ENCODE assay signal across 28 cellular contexts in genomic region chr5:154538492-154538891, GRCh38.
"Had no signal": no experiment of that assay in that cellular context is flagged by ENCODE, and none has a peak within 500 bp of the region (broad histone marks: within the 10 kb centered on the region; RNA-seq: fewer than 3 reads in every experiment).

No MANE protein-coding gene starts in this region.

- ATAC-seq: mucosa of descending colon; naive thymus-derived CD4-positive, alpha-beta T cell; pancreas; right lobe of liver had no signal

- H3K4me1 ChIP-seq: left ventricle myocardium inferior, pancreas, prostate gland, right lobe of liver, suprapubic skin, tibial artery, uterus had no signal

- H3K27ac ChIP-seq: left ventricle myocardium inferior, pancreas, prostate gland, right lobe of liver, suprapubic skin, thoracic aorta, tibial artery, uterus had no signal

- H3K4me3 ChIP-seq: left ventricle myocardium inferior, lung, mucosa of descending colon, pancreas, prostate gland, right lobe of liver, smooth muscle cell, suprapubic skin, thoracic aorta, tibial artery, uterus had no signal

- H3K9me3 ChIP-seq: left ventricle myocardium inferior, mucosa of descending colon, pancreas, prostate gland, right lobe of liver, suprapubic skin, thoracic aorta, tibial artery, uterus had no signal

- H3K27me3 ChIP-seq: pancreas, right lobe of liver, uterus had no signal

- H3K4me1 Mint-ChIP-seq: immature natural killer cell; naive thymus-derived CD4-positive, alpha-beta T cell had no signal

- H3K9me3 Mint-ChIP-seq: immature natural killer cell; nephron; neural crest cell; stimulated activated naive CD8-positive, alpha-beta T cell treated with anti-CD3 and anti-CD28 coated beads, Interleukin-15, Interleukin-2, amounts not matched to agents 100 ng/mL and 50 ng/mL, for 24 hours; type B pancreatic cell had no signal

- H3K4me3 Mint-ChIP-seq: immature natural killer cell; naive thymus-derived CD4-positive, alpha-beta T cell; nephron; neural crest cell; stimulated activated naive CD8-positive, alpha-beta T cell treated with anti-CD3 and anti-CD28 coated beads, Interleukin-15, Interleukin-2, amounts not matched to agents 100 ng/mL and 50 ng/mL, for 24 hours; type B pancreatic cell had no signal

- H3K27ac Mint-ChIP-seq: immature natural killer cell; naive thymus-derived CD4-positive, alpha-beta T cell; nephron; stimulated activated naive CD8-positive, alpha-beta T cell treated with anti-CD3 and anti-CD28 coated beads, Interleukin-15, Interleukin-2, amounts not matched to agents 100 ng/mL and 50 ng/mL, for 24 hours; type B pancreatic cell had no signal

- H3K36me3 ChIP-seq: left ventricle myocardium inferior, pancreas, prostate gland, right lobe of liver, suprapubic skin, thoracic aorta, tibial artery, uterus had no signal

- H3K36me3 Mint-ChIP-seq: immature natural killer cell; naive thymus-derived CD4-positive, alpha-beta T cell; type B pancreatic cell had no signal

- DNase-seq: head of caudate nucleus; hypothalamus; immature natural killer cell; left ventricle myocardium inferior; mesendoderm; midbrain; mucosa of descending colon; naive thymus-derived CD4-positive, alpha-beta T cell; nucleus accumbens; pancreas; posterior cingulate gyrus; right lobe of liver; stimulated activated CD4-positive, alpha-beta T cell treated with anti-CD3 and anti-CD28 coated beads, Interleukin-1b, Interleukin-23, amount 100 ng/mL, for 48 hours; stimulated activated CD4-positive, alpha-beta T cell treated with anti-CD3 and anti-CD28 coated beads, Interleukin-2, amount 100 ng/mL, for 48 hours; stimulated activated CD4-positive, alpha-beta T cell treated with anti-CD3 and anti-CD28 coated beads, Interleukin-4, amount 100 ng/mL, for 4 hours; stimulated activated CD8-positive, alpha-beta memory T cell treated with anti-CD3 and anti-CD28 coated beads, Interleukin-4, amount 100 ng/mL, for 48 hours; stimulated activated naive CD4-positive, alpha-beta T cell; tibial artery; uterus had no signal
